ENCODE assay signal across 8 cellular contexts in the genomic region with DNA sequence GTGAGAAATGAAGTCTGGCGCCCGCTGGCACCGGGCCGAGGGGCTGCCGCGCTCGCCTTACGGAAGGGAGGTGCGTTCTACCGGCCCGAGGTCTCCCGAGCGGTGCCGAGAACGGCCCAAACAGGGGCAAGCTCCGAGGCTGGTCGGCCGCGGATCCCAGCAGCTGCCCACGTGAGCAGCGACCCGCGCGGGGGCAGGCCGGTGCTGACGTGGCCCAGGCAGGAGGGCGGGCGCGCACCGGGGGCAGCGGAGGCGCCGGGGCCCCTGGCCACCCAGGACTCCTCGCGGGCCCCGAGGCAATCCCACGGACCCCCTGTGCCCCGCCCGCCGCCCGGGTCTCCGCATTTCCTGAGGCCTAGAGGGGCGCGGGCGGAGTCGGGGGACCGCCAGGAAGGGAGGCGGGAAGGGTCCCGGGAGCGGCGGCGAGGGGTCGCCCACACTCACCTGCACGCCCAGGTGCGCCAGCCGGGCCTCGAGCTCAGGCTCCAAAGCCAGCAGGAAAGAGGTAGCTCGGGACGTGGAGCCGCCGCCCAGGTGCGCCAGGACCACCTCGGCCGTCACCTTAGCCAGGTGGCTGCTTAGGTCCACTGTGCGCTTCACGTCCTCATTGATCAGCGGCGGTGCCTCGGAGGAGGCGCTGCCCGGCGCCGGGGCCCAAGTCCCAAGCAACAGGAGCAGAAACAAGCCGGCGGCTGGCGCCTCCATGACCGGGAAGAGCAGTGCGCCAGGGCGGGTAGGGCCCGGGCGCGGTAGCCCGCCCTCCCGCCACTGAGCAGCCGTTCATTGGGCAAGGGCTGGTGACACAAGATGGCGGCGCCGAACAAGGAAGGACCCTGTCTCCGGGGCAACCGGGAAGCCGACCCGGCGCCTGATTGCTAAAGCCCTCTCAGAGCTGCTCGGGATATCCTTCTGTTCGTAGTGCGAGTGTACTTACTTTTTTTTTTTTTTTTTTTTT. TPM values are rescaled to one million over a fixed set of nuclear protein-coding genes. Genes with fewer than 3 reads are reported as not detected.
DNase-seq lines count a peak whose midpoint lies in the region; ATAC-seq and TF ChIP-seq lines count a peak whose summit lies in the region.

TSS of gene RPN1 (minus strand) at position 723 of the 955 bp plus-strand sequence. CDS start at position 705, 18 bp downstream.

- no peak within 1 kb of the TSS for H2BK20ac ChIP-seq in H9 (ENCODE audit: low read depth, low read length, poor library complexity, severe bottlenecking)

- H3K79me1 ChIP-seq in H9 (ENCODE audit: insufficient read depth, low read depth, low read length, poor library complexity, severe bottlenecking), result no peaks in the 10 kb centered on the region

- peak within 1 kb of the TSS; percentile 86; the same call in 1 of the 2 replicates for H2BK15ac ChIP-seq in H9 (ENCODE audit: low read depth, low read length)

- H2BK5ac ChIP-seq in H9 (ENCODE audit: insufficient read length, low read length), result peak within 1 kb of the TSS; percentile 96

- peak within 1 kb of the TSS; percentile 98 for H3K18ac ChIP-seq in H9 (ENCODE audit: insufficient read length, low read depth, low read length)

- no CpG with 5 or more reads among the region's 96 CpGs for WGBS in H9 (ENCODE audit: extremely low coverage, insufficient read length, low lambda C conversion rate)

- H3T11ph ChIP-seq in H9 (ENCODE audit: low read length), result no peak within 1 kb of the TSS

- H4K91ac ChIP-seq in H9 (ENCODE audit: insufficient read length, low read depth, low read length), result no peak within 1 kb of the TSS

- peak within 1 kb of the TSS; percentile 87 to 89 for H3K4me3 Mint-ChIP-seq in H9
- H3K4me3 Mint-ChIP-seq in natural killer cell, result peak within 1 kb of the TSS; percentile 92

- H3K9me3 Mint-ChIP-seq in H9, result peaks cover 2 to 3% of the 10 kb centered on the region in 2 experiments; a peak in 2 of 5 replicates
- H3K9me3 Mint-ChIP-seq in natural killer cell, result no peaks in the 10 kb centered on the region

- no peaks in the 10 kb centered on the region for H3K36me3 ChIP-seq in ES-I3 (ENCODE audit: insufficient read depth, low read length)

- no peak within 1 kb of the TSS for H4K5ac ChIP-seq in H9 (ENCODE audit: insufficient read length, low read depth, low read length)

- no peak within 1 kb of the TSS for H3K56ac ChIP-seq in H9 (ENCODE audit: insufficient read length, low read depth, low read length)

- no peak within 1 kb of the TSS for H2AFZ ChIP-seq in H9 (ENCODE audit: low read length)

- H3K23me2 ChIP-seq in H9 (ENCODE audit: insufficient read length, low read depth, low read length, poor library complexity, severe bottlenecking), result peaks cover 5% of the 10 kb centered on the region

- H2BK12ac ChIP-seq in H9 (ENCODE audit: insufficient read length, low read depth, low read length), result peak within 1 kb of the TSS; percentile 74

- peak; percentile 80 for TF ChIP-seq POLR2A in Raji (IDR thresholded peaks at IDR 0.05; ENCODE audit: insufficient read depth, low read depth, low read length)

- H3K23ac ChIP-seq in H9 (ENCODE audit: insufficient read length, low read depth, low read length), result no peak within 1 kb of the TSS

- H3K4me1 ChIP-seq in ES-I3 (ENCODE audit: insufficient read depth, low read length) (no peaks in the 10 kb centered on the region), H9 (ENCODE audit: insufficient read depth, low read length) (no peaks in the 10 kb centered on the region)

- H3K27me3 Mint-ChIP-seq in H9 (ENCODE audit: low read depth), result no peaks in the 10 kb centered on the region; the same call in 1 of the 2 replicates
- H3K27me3 Mint-ChIP-seq in natural killer cell (ENCODE audit: low read depth in 2 of 2), result no peaks in the 10 kb centered on the region

- no peak within 1 kb of the TSS for H3K4ac ChIP-seq in H9 (ENCODE audit: low read depth, low read length)

- H4K8ac ChIP-seq in H9 (replicated peaks; ENCODE audit: insufficient read length, low read depth, low read length), result no peak within 1 kb of the TSS

- intact Hi-C loops in natural killer cell (cut with micrococcal nuclease), result loop anchor here (1.0 to 2.0 kb wide), 3 partner anchors 30 to 228 kb away; partner anchors contain the start of gene ACAD9

- peaks cover 0 to 2% (median 0%) of the 10 kb centered on the region in 3 experiments; a peak in 2 of 7 replicates for H3K36me3 Mint-ChIP-seq in H9 (ENCODE audit: insufficient read depth in 1 of 3, low read depth in 3 of 3)
- H3K36me3 Mint-ChIP-seq in natural killer cell, result no peaks in the 10 kb centered on the region

- peak within 1 kb of the TSS; percentile 99 for H3K14ac ChIP-seq in H9 (ENCODE audit: insufficient read depth, low read length)

- peak within 1 kb of the TSS; percentile 73 for H3K9ac ChIP-seq in ES-I3 (ENCODE audit: low read depth, low read length)
- peak within 1 kb of the TSS; percentile 99 for H3K9ac ChIP-seq in H9 (ENCODE audit: extremely low read depth, insufficient read length, low read length)

- H3K9me3 ChIP-seq in ES-I3 (ENCODE audit: control insufficient read depth, insufficient read depth, low read length), result no peaks in the 10 kb centered on the region
- no peaks in the 10 kb centered on the region for H3K9me3 ChIP-seq in H9 (ENCODE audit: control insufficient read depth, low read depth, low read length)

- peak; percentile 94 for DNase-seq in H9
- DNase-seq in M059J (ENCODE audit: low read depth), result peak; percentile 96
- peak; percentile 92 for DNase-seq in activated T-helper 9 cell treated with anti-CD3 and anti-CD28 coated beads, Interleukin-2, amount 50 U/mL, for 16 hours (ENCODE audit: low read depth)
- peak; percentile 93 for DNase-seq in fibroblast of peridontal ligament (ENCODE audit: extremely low read depth)
- DNase-seq in natural killer cell, result peak; percentile 92
- DNase-seq in stimulated activated naive CD4-positive, alpha-beta T cell (lab: John Stamatoyannopoulos, UW), result peak; percentile 92 to 96 (median 94)

- no peaks in the 10 kb centered on the region for H3K27me3 ChIP-seq in H9 (ENCODE audit: insufficient read depth, low read length)

- H3K4me2 ChIP-seq in H9 (ENCODE audit: insufficient read depth, insufficient read length, low read length), result peak within 1 kb of the TSS; percentile 78

- H4K20me1 ChIP-seq in H9 (ENCODE audit: control insufficient read depth, insufficient read depth, insufficient read length), result no peaks in the 10 kb centered on the region

- H3K4me1 Mint-ChIP-seq in H9 (peaks cover 12 to 17% of the 10 kb centered on the region in 2 experiments), natural killer cell (peaks cover 28 to 31% of the 10 kb centered on the region in 2 donors)

- ATAC-seq in natural killer cell, result peak; percentile 94 to 99 (median 98)

- TF ChIP-seq CTCF in H9 (conservative IDR thresholded peaks at IDR 0.05) (no peak), natural killer cell (IDR thresholded peaks at IDR 0.05) (no peak)

- no peak within 1 kb of the TSS for H2AK5ac ChIP-seq in H9 (ENCODE audit: insufficient read length, low read length)

- H3K79me2 ChIP-seq in H9 (ENCODE audit: insufficient read depth, low read length), result peaks cover 29% of the 10 kb centered on the region; the same call in 1 of the 2 replicates

- H3K27ac Mint-ChIP-seq in H9 (peak within 1 kb of the TSS; percentile 85 to 97 (median 96); a peak in 6 of 7 replicates), natural killer cell (peak within 1 kb of the TSS; percentile 86 to 92)

- H3K27ac ChIP-seq in H9 (ENCODE audit: insufficient read length, low read depth, low read length), result no peak within 1 kb of the TSS

- no peak within 1 kb of the TSS for H2BK120ac ChIP-seq in H9 (ENCODE audit: low read depth, low read length, poor library complexity, severe bottlenecking)

RNA-seq across cellular contexts. Expression of gene RPN1, which starts in this region (rescaled TPM):
- total RNA-seq in H9 (2021) (170 and 174 TPM in 2 replicates), natural killer cell (100 to 1,000 TPM in 1 of 3 donors, 10 to 100 TPM in 2; 90.5 to 130 (median 92.1) TPM)
- total RNA-seq in M059J (2014; rRNA removed; shearing (Covaris generic)), result 677 and 838 TPM in 2 replicates
